ENCODE assay signal across 14 cellular contexts in the genomic region with DNA sequence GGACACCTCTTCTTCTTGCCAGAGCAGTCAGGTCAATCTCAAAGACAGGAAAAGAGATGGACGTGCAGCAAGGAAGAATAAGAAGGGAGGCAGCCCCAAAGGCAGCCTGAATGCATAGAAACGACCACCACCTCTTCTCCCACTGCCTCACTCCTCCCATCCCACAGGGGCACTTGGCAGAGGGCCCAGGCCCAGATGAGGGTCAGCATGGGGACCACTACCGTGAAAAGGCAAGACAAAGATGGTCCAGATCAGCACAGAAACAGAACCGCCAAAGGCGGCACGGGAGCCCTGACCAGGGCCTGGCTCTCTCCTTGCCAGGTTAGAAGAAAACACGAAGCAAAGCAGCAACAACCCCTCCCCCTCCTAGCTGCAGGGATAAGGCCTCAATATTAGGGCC.
"Had no signal": no experiment of that assay in that cellular context is flagged by ENCODE, and none has a peak within 500 bp of the region (broad histone marks: within the 10 kb centered on the region; RNA-seq: fewer than 3 reads in every experiment).

No MANE protein-coding gene starts in this region.

- H3K4me3 Mint-ChIP-seq: stimulated activated naive CD8-positive, alpha-beta T cell treated with anti-CD3 and anti-CD28 coated beads, Interleukin-15, amount 100 ng/mL, for 72 hours had no signal

- ATAC-seq: activated CD8-positive, alpha-beta T cell treated with anti-CD3 and anti-CD28 coated beads, Interleukin-2, amount 10 ng/mL, durations not matched to agents 7 days and 5 days; esophagus mucosa; psoas muscle; right lobe of liver; stimulated activated naive CD8-positive, alpha-beta T cell treated with anti-CD3 and anti-CD28 coated beads, Interleukin-15, amount 100 ng/mL, for 72 hours had no signal

- H3K27me3 Mint-ChIP-seq: activated CD4-positive, alpha-beta T cell treated with anti-CD3 and anti-CD28 coated beads, Interleukin-2, amount 10 ng/mL, durations not matched to agents 24 days and 14 days; stimulated activated naive CD8-positive, alpha-beta T cell treated with anti-CD3 and anti-CD28 coated beads, Interleukin-15, amount 100 ng/mL, for 72 hours had no signal

- H3K9me3 Mint-ChIP-seq: activated CD4-positive, alpha-beta T cell treated with anti-CD3 and anti-CD28 coated beads, Interleukin-2, amount 10 ng/mL, durations not matched to agents 24 days and 14 days; stimulated activated naive CD8-positive, alpha-beta T cell treated with anti-CD3 and anti-CD28 coated beads, Interleukin-15, amount 100 ng/mL, for 72 hours had no signal

- DNase-seq: activated CD4-positive, alpha-beta T cell treated with anti-CD3 and anti-CD28 coated beads, Interleukin-2, amount 10 ng/mL, durations not matched to agents 24 days and 14 days; activated CD4-positive, CD25-positive, alpha-beta regulatory T cell; activated CD8-positive, alpha-beta memory T cell treated with anti-CD3 and anti-CD28 coated beads, Interleukin-2, amount 50 U/mL, for 4 hours; activated CD8-positive, alpha-beta T cell treated with anti-CD3 and anti-CD28 coated beads, Interleukin-2, amount 10 ng/mL, durations not matched to agents 7 days and 5 days; dorsolateral prefrontal cortex; hypothalamus; left ventricle myocardium inferior; mesenchymal stem cell; occipital lobe; stimulated activated naive CD8-positive, alpha-beta T cell treated with anti-CD3 and anti-CD28 coated beads, Interleukin-15, amount 100 ng/mL, for 72 hours; upper lobe of left lung had no signal
